1 cellular context compared by ENCODE assay signal in the genomic region with DNA sequence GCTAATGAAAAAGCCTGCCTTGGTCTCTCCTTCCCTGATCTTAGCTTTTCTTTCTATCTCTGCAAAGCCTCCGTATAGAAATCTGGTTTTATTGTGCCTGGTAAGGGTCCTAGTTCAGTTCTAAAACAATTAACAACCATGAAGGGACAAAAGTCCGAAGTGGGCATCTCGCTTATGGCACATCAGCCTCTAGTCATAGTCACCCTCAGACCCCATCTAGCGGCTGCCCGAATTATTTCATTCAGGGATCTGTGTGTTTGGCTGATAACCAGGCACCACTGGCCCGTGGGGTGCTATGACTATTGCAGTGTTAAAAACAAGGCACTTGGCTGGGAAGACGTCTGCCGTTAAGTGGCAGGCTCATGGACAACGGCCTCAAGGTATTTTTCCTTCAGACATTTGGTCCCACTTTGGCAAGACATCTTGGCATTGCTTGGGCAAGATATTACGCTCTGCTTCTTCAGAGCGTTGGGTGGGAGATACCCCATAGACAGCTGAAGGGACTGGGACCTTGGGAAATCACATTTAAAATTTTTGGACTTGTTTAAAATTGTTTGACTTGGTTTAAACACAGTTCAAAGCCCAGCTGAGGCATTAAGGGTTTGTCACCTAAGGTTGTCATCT.
TF ChIP-seq lines count a peak whose summit lies in the region.

No MANE protein-coding gene starts in this region.

TF ChIP-seq in IMR-90, 13 proteins besides CTCF, POLR2A, EP300 and RAD21:
- TF ChIP-seq MXI1 (IDR thresholded peaks at IDR 0.05; ENCODE audit: borderline replicate concordance, low read depth, low read length) (no peak), SMC3 (IDR thresholded peaks at IDR 0.05; ENCODE audit: low read depth, low read length) (peak; percentile 44; the same call in 1 of the 2 replicates), BHLHE40 (IDR thresholded peaks at IDR 0.05; ENCODE audit: low read depth, low read length) (no peak), RCOR1 (IDR thresholded peaks at IDR 0.05; ENCODE audit: insufficient replicate concordance, low read length) (no peak)
- TF ChIP-seq, protein P1, sequence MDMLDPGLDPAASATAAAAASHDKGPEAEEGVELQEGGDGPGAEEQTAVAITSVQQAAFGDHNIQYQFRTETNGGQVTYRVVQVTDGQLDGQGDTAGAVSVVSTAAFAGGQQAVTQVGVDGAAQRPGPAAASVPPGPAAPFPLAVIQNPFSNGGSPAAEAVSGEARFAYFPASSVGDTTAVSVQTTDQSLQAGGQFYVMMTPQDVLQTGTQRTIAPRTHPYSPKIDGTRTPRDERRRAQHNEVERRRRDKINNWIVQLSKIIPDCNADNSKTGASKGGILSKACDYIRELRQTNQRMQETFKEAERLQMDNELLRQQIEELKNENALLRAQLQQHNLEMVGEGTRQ (IDR thresholded peaks at IDR 0.05; ENCODE audit: low read depth, low read length), result no peak
